Comparison of ENCODE assay signal across 30 cellular contexts in the genomic region with DNA sequence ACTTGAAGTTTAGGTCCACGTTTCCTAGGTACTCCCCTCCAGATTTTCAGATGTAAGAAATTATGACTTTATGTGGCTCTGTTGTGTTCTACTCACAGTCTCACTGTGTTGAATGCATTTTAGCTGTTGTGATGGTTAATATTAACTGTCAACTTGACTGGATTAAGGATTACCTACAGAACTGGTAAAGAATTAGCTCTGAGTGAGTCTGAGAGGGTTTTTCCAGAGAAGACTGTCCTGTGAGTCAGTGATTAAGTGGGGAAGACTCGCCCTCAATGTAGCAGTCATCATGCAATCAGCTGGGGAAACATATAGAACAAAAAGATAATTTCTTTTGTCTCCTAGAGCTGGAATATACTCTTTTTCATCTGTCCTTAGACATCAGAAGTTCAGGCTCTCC.
"Had no signal": no experiment of that assay in that cellular context is flagged by ENCODE, and none has a peak within 500 bp of the region (broad histone marks: within the 10 kb centered on the region; RNA-seq: fewer than 3 reads in every experiment).

No MANE protein-coding gene starts in this region.

- H3K4me3 ChIP-seq: colonic mucosa, esophagus muscularis mucosa, gastroesophageal sphincter, lung, mucosa of descending colon, neural progenitor cell, right atrium auricular region, smooth muscle cell, suprapubic skin, transverse colon, vagina had no signal

- H3K27ac Mint-ChIP-seq: dendritic cell treated with granulocyte-macrophage colony-stimulating factor and Interleukin-4, amounts not matched to agents 40 ng/mL and 50 ng/mL, for 4 days; endodermal cell; memory B cell; mesothelial cell of epicardium; naive B cell; natural killer cell treated with Interleukin-12 subunit alpha and Interleukin-12 subunit beta and Interleukin-15 and Interleukin-18, amount 100 ng/mL, for 72 hours; neural progenitor cell; progenitor cell of endocrine pancreas; stimulated activated naive CD8-positive, alpha-beta T cell treated with anti-CD3 and anti-CD28 coated beads, Interleukin-15, amount 100 ng/mL, for 72 hours had no signal

- H3K9me3 Mint-ChIP-seq: stimulated activated naive CD8-positive, alpha-beta T cell treated with anti-CD3 and anti-CD28 coated beads, Interleukin-15, amount 100 ng/mL, for 72 hours had no signal

- H3K36me3 Mint-ChIP-seq: memory B cell; mesothelial cell of epicardium; naive B cell; natural killer cell treated with Interleukin-12 subunit alpha and Interleukin-12 subunit beta and Interleukin-15 and Interleukin-18, amount 100 ng/mL, for 72 hours; neural progenitor cell had no signal

- H3K4me3 Mint-ChIP-seq: dendritic cell treated with granulocyte-macrophage colony-stimulating factor and Interleukin-4, amounts not matched to agents 40 ng/mL and 50 ng/mL, for 4 days; endodermal cell; memory B cell; mesothelial cell of epicardium; naive B cell; natural killer cell treated with Interleukin-12 subunit alpha and Interleukin-12 subunit beta and Interleukin-15 and Interleukin-18, amount 100 ng/mL, for 72 hours; neural progenitor cell; stimulated activated naive CD8-positive, alpha-beta T cell treated with anti-CD3 and anti-CD28 coated beads, Interleukin-15, amount 100 ng/mL, for 72 hours had no signal

- H3K4me1 Mint-ChIP-seq: endodermal cell; memory B cell; mesothelial cell of epicardium; naive B cell; neural progenitor cell; stimulated activated naive CD8-positive, alpha-beta T cell treated with anti-CD3 and anti-CD28 coated beads, Interleukin-15, amount 100 ng/mL, for 72 hours had no signal

- H3K27me3 Mint-ChIP-seq: memory B cell; naive B cell; natural killer cell treated with Interleukin-12 subunit alpha and Interleukin-12 subunit beta and Interleukin-15 and Interleukin-18, amount 100 ng/mL, for 72 hours; progenitor cell of endocrine pancreas; stimulated activated naive CD8-positive, alpha-beta T cell treated with anti-CD3 and anti-CD28 coated beads, Interleukin-15, amount 100 ng/mL, for 72 hours had no signal

- DNase-seq: colonic mucosa; effector CD8-positive, alpha-beta T cell; endodermal cell; foreskin keratinocyte; glutamatergic neuron; hypothalamus; left colon; mucosa of descending colon; naive B cell; stimulated activated CD4-positive, alpha-beta T cell treated with anti-CD3 and anti-CD28 coated beads, Interleukin-12 subunit alpha, Interleukin-12 subunit beta, amount 100 ng/mL, for 4 hours; stimulated activated CD4-positive, alpha-beta T cell treated with anti-CD3 and anti-CD28 coated beads, Interleukin-1b, Interleukin-23, amount 100 ng/mL, for 48 hours; stimulated activated CD4-positive, alpha-beta T cell treated with anti-CD3 and anti-CD28 coated beads, Interleukin-4, amount 100 ng/mL, for 1 hour; stimulated activated CD8-positive, alpha-beta memory T cell treated with anti-CD3 and anti-CD28 coated beads, Interleukin-4, amount 100 ng/mL, for 48 hours; stimulated activated naive CD4-positive, alpha-beta T cell; stimulated activated naive CD8-positive, alpha-beta T cell treated with anti-CD3 and anti-CD28 coated beads, Interleukin-15, amount 100 ng/mL, for 72 hours; transverse colon had no signal

- ATAC-seq: foreskin keratinocyte; gastroesophageal sphincter; left colon; mucosa of descending colon; natural killer cell treated with Interleukin-12 subunit alpha and Interleukin-12 subunit beta and Interleukin-15 and Interleukin-18, amount 100 ng/mL, for 72 hours; sciatic nerve; stimulated activated naive CD8-positive, alpha-beta T cell treated with anti-CD3 and anti-CD28 coated beads, Interleukin-15, amount 100 ng/mL, for 72 hours had no signal
